13 cellular contexts compared by ENCODE assay signal in the genomic region with DNA sequence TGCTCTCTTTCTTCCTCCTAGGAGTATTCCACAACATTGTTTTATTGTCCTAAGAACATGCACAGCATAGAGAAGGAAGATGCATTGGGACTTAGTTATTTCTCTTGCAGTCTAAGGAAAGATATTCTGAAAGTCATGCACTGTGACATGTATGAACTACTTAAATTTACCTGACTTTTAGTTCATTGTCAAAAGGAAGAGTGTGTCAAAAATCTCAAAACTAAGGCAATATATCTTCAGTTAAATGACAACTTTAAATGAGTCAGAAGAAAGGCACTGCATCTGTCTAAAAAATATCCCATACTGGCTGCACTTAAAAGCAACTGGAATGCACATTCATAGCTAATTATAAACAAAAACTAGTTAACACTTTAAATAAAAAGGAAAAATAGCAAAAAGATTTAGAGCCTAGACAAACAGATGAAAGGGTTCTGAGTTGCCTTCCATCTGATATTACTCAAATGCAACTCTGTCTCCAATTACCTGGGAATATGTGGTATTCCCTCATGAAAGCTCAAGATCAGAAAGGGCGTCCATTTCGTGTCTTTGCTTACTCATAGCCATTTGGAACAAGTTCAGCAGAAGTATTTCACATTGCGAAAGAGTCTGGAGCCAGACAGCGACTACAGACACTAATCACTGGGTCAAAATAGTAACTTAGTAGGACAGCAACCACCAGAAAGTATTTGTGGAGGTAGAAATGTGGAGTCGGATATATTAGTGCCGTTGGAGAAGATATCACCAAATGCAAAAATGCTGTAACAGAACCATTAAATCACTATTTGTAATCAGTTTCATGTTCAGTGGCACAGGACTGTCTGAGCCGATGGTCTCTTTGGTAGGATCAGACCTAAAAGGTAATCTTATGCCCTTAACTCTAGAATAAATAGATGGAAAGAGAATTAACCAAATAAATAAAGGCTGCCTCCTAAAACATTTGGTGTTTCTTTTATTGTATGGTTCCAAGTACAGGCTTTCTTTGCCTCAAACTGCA.
DNase-seq lines count a peak whose midpoint lies in the region; ATAC-seq and TF ChIP-seq lines count a peak whose summit lies in the region.
"Had no signal": no experiment of that assay in that cellular context is flagged by ENCODE, and none has a peak within 500 bp of the region (broad histone marks: within the 10 kb centered on the region; RNA-seq: fewer than 3 reads in every experiment).

No MANE protein-coding gene starts in this region.

- H2BK15ac ChIP-seq in mesenchymal stem cell (ENCODE audit: low read depth, poor library complexity, severe bottlenecking): no peak overlapping the region

- H3K9me3 ChIP-seq in AG04450 (ENCODE audit: control insufficient read depth, insufficient read depth, low read length) (peaks cover 8% of the 10 kb centered on the region), mesenchymal stem cell (ENCODE audit: control insufficient read depth, low read length) (peaks cover 21% of the 10 kb centered on the region)

- WGBS in mesenchymal stem cell: 4% methylated on average over 4 of the region's 7 CpGs

- in situ Hi-C loops in brain microvascular endothelial cell (cut with HindIII; ENCODE audit: low pct_ligation_motif_present, low sequenced_read_pairs): no loop called here

- DNase-seq in AG04450 (ENCODE audit: low read depth, low spot score) (peak; percentile 66), HS-5 (ENCODE audit: low read depth) (peak; percentile 85), brain microvascular endothelial cell (peak; percentile 91), mesenchymal stem cell (peak; percentile 91), SKM-1 treated with dmso at 0.1 percent for 144 hours (lab: John Stamatoyannopoulos, UW; ENCODE audit: unreplicated experiment) (no peak), HUDEP-2 (lab: John Stamatoyannopoulos, UW; ENCODE audit: unreplicated experiment in 76 of 76) (no peak)
- DNase-seq: caudate nucleus, left ventricle myocardium superior, WERI-Rb-1 had no signal

- H4K91ac ChIP-seq in mesenchymal stem cell (ENCODE audit: low read length): no peak overlapping the region

- H2AFZ ChIP-seq in mesenchymal stem cell (ENCODE audit: low read depth, low read length): no peak overlapping the region

- peak overlapping the region in 1 of 2 experiments; percentile 17 for H3K18ac ChIP-seq in mesenchymal stem cell (ENCODE audit: low read depth in 1 of 2, low read length in 2 of 2)

- ATAC-seq in HG03520 (IDR thresholded peaks at IDR 0.05; ENCODE audit: unreplicated experiment): no peak
- no peak for ATAC-seq in HG02970 (IDR thresholded peaks at IDR 0.05; ENCODE audit: low FRiP score, unreplicated experiment)
- ATAC-seq: left ventricle myocardium superior had no signal

- peak overlapping the region; percentile 14 for H3K4me2 ChIP-seq in mesenchymal stem cell (ENCODE audit: low read length, poor library complexity, severe bottlenecking)

- H3K27ac ChIP-seq in AG04450 (ENCODE audit: low read depth, low read length): no peak overlapping the region
- H3K27ac ChIP-seq in brain microvascular endothelial cell: peak overlapping the region; percentile 84
- H3K27ac ChIP-seq in mesenchymal stem cell (ENCODE audit: low read length, poor library complexity, severe bottlenecking): peak overlapping the region; percentile 59
- H3K27ac ChIP-seq: C4-2B, esophagus muscularis mucosa, WERI-Rb-1 had no signal

- H2BK12ac ChIP-seq in mesenchymal stem cell (ENCODE audit: low read length in 2 of 2): no peak overlapping the region

- no peak for TF ChIP-seq CTCF in AG04450 (IDR thresholded peaks at IDR 0.05; ENCODE audit: low read depth, low read length)
- TF ChIP-seq CTCF in brain microvascular endothelial cell (IDR thresholded peaks at IDR 0.05; ENCODE audit: low read depth, low read length, missing control alignments): no peak

- H2BK120ac ChIP-seq in mesenchymal stem cell (ENCODE audit: low read depth, low read length): no peak overlapping the region

- no peak overlapping the region for H2BK5ac ChIP-seq in mesenchymal stem cell (ENCODE audit: low read depth, low read length, poor library complexity, severe bottlenecking)

- H3K36me3 ChIP-seq in brain microvascular endothelial cell (replicated peaks) (no peaks in the 10 kb centered on the region), mesenchymal stem cell (ENCODE audit: control insufficient read depth in 1 of 2, insufficient read depth in 2 of 2, low read depth in 1 of 2, low read length in 2 of 2) (peaks cover 3 to 9% of the 10 kb centered on the region in 2 experiments)
- H3K36me3 ChIP-seq: esophagus muscularis mucosa had no signal

- H3K14ac ChIP-seq in mesenchymal stem cell (ENCODE audit: low read length in 2 of 2): no peak overlapping the region

- no peak overlapping the region for H3K4ac ChIP-seq in mesenchymal stem cell (ENCODE audit: low read depth in 1 of 2, low read length in 2 of 2)

- no peaks in the 10 kb centered on the region for H3K4me1 ChIP-seq in mesenchymal stem cell (ENCODE audit: control insufficient read depth, insufficient read depth, low read depth, low read length)

- H3K4me3 ChIP-seq in AG04450 (ENCODE audit: low read depth, low read length) (no peak overlapping the region), brain microvascular endothelial cell (ENCODE audit: low read depth, low read length) (no peak overlapping the region), mesenchymal stem cell (ENCODE audit: insufficient read depth in 1 of 2, low read depth in 1 of 2, low read length in 2 of 2) (no peak overlapping the region)
- H3K4me3 ChIP-seq: esophagus muscularis mucosa had no signal

- H4K8ac ChIP-seq in mesenchymal stem cell (ENCODE audit: low read length): no peak overlapping the region

- no peak overlapping the region for H2AK5ac ChIP-seq in mesenchymal stem cell (ENCODE audit: low read length, severe bottlenecking)

- H3K79me1 ChIP-seq in mesenchymal stem cell (replicated peaks; ENCODE audit: low read length, poor library complexity, severe bottlenecking): peaks cover 2% of the 10 kb centered on the region

- no peak overlapping the region for H3K23ac ChIP-seq in mesenchymal stem cell (ENCODE audit: low read length in 2 of 2)

- POLR2A ChIA-PET in AG04450 (lab: Yijun Ruan, JAX): no interaction called here

- peak overlapping the region; percentile 27 for H3K9ac ChIP-seq in mesenchymal stem cell (ENCODE audit: low read length)

- CTCF ChIA-PET in AG04450 (lab: Charles Lee): no interaction called here

- no peaks in the 10 kb centered on the region for H3K27me3 ChIP-seq in AG04450 (ENCODE audit: control insufficient read depth, insufficient read depth, low read length)
- H3K27me3 ChIP-seq in brain microvascular endothelial cell (replicated peaks): no peaks in the 10 kb centered on the region
- no peaks in the 10 kb centered on the region for H3K27me3 ChIP-seq in mesenchymal stem cell (ENCODE audit: control insufficient read depth in 1 of 2, insufficient read depth in 1 of 2, low read length in 2 of 2)
- H3K27me3 ChIP-seq: esophagus muscularis mucosa had no signal

Comparison
In these comparisons a context has a peak if more than half of its experiments do, and no peak if none do; other contexts are left out.
1. DNase-seq: peak in AG04450 (single experiment), HS-5 (single experiment), brain microvascular endothelial cell (single experiment) and mesenchymal stem cell (single experiment); none in SKM-1 treated with dmso at 0.1 percent for 144 hours (single experiment) and HUDEP-2 (0 of 76).